ENCODE assay signal across 1 cellular context in the genomic region with DNA sequence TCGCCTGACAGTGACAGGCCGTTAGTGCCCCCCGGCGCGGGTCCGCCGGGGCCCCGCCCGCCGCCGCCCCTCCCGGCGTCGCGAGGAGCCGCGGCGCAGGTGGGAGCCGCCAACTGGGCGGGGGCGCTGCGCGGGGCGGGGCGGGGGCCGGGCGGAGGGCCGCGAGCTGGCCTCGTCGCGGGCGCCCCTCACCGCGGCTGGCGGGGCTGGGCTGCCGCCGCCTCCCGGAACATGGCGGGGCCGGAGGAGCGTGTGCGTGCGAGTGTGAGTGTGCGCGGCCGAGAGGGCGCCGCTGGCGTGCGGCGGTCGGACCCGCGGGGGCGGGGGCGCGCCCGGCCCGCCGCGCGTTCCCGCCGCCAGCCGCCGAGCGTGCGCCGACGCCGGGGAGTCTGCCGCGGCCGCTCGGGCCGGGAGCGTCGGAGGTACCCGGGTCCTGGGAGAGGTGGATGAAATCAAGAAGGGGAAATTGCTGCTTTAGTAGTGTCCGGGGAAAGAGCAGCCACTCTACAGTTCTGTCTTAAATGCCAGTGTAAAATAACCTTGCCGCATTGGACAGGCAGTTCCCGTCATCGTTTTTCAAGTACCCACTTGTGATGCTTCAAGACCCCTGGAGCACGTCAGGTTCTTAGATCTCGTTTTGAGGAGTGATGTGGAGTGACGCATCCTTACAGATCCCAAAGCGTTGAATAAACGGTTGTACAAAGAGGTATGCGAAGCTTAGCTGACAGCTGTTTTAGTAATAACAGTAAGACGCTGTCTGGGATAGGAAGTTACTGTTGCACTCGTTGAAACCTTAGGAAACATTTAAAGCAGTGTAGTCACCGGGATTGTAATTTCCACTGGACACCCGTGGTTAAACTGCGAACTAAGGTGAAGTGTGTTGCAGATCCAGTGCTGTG.
TF ChIP-seq lines count a peak whose summit lies in the region.

No MANE protein-coding gene starts in this region.

TF ChIP-seq in H1, 55 proteins besides CTCF, POLR2A, EP300 and RAD21 (continued from another document):
- TF ChIP-seq SIN3A (conservative IDR thresholded peaks at IDR 0.05 in 1 of 2, IDR thresholded peaks at IDR 0.05 in 1 of 2; ENCODE audit: low read depth in 1 of 2, low read length in 2 of 2) (peak; percentile 56 to 69; a peak in 1 of 4 replicates), RBBP5 (IDR thresholded peaks at IDR 0.05; ENCODE audit: borderline replicate concordance, low read depth, low read length) (0 out of 2 replicates have a peak, but pooled peaks have one; percentile 21)
